2 cellular contexts compared by ENCODE assay signal in the genomic region with DNA sequence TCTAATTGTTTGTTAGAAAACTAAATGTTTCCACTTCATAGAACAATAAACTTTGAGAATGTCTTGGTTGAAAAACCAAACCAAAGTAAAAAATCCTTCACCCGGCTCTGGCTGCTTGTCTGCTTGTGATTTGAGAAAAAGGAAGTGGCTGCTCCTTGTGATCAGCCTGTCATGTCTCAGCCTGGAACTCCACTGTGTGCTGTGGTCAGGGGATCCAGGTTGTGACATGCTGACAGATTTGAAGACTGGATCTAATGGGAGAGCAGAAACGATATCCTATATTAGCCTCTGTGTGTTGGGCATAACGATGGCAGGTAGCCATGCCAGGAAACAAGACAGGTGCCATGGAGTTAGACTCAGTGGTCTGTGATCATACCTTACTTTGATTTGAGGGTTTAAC.
TF ChIP-seq lines count a peak whose summit lies in the region.

No MANE protein-coding gene starts in this region.

TF ChIP-seq in HepG2, 621 proteins besides CTCF, POLR2A, EP300 and RAD21:
- TF ChIP-seq, protein P1, sequence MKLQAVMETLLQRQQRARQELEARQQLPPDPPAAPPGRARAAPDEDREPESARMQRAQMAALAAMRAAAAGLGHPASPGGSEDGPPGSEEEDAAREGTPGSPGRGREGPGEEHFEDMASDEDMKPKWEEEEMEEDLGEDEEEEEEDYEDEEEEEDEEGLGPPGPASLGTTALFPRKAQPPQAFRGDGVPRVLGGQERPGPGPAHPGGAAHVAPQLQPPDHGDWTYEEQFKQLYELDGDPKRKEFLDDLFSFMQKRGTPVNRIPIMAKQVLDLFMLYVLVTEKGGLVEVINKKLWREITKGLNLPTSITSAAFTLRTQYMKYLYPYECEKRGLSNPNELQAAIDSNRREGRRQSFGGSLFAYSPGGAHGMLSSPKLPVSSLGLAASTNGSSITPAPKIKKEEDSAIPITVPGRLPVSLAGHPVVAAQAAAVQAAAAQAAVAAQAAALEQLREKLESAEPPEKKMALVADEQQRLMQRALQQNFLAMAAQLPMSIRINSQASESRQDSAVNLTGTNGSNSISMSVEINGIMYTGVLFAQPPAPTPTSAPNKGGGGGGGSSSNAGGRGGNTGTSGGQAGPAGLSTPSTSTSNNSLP (IDR thresholded peaks at IDR 0.05; ENCODE audit: low read depth, low read length) = no peak
- TF ChIP-seq, protein P2, sequence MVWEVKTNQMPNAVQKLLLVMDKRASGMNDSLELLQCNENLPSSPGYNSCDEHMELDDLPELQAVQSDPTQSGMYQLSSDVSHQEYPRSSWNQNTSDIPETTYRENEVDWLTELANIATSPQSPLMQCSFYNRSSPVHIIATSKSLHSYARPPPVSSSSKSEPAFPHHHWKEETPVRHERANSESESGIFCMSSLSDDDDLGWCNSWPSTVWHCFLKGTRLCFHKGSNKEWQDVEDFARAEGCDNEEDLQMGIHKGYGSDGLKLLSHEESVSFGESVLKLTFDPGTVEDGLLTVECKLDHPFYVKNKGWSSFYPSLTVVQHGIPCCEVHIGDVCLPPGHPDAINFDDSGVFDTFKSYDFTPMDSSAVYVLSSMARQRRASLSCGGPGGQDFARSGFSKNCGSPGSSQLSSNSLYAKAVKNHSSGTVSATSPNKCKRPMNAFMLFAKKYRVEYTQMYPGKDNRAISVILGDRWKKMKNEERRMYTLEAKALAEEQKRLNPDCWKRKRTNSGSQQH (CRISPR knock-in tag; IDR thresholded peaks at IDR 0.05; ENCODE audit: low read depth) = no peak
- no peak for TF ChIP-seq THAP11 (CRISPR knock-in tag; IDR thresholded peaks at IDR 0.05)

TF ChIP-seq in GM23338, 12 proteins besides CTCF, POLR2A, EP300 and RAD21:
- TF ChIP-seq, protein P3, sequence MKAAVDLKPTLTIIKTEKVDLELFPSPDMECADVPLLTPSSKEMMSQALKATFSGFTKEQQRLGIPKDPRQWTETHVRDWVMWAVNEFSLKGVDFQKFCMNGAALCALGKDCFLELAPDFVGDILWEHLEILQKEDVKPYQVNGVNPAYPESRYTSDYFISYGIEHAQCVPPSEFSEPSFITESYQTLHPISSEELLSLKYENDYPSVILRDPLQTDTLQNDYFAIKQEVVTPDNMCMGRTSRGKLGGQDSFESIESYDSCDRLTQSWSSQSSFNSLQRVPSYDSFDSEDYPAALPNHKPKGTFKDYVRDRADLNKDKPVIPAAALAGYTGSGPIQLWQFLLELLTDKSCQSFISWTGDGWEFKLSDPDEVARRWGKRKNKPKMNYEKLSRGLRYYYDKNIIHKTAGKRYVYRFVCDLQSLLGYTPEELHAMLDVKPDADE (IDR thresholded peaks at IDR 0.05) = no peak
- no peak for TF ChIP-seq ZNF331 (CRISPR knock-in tag; IDR thresholded peaks at IDR 0.05; ENCODE audit: low read depth)
- no peak for TF ChIP-seq EZH2phosphoT487 (IDR thresholded peaks at IDR 0.05; ENCODE audit: unreplicated experiment)
- TF ChIP-seq, protein P4, sequence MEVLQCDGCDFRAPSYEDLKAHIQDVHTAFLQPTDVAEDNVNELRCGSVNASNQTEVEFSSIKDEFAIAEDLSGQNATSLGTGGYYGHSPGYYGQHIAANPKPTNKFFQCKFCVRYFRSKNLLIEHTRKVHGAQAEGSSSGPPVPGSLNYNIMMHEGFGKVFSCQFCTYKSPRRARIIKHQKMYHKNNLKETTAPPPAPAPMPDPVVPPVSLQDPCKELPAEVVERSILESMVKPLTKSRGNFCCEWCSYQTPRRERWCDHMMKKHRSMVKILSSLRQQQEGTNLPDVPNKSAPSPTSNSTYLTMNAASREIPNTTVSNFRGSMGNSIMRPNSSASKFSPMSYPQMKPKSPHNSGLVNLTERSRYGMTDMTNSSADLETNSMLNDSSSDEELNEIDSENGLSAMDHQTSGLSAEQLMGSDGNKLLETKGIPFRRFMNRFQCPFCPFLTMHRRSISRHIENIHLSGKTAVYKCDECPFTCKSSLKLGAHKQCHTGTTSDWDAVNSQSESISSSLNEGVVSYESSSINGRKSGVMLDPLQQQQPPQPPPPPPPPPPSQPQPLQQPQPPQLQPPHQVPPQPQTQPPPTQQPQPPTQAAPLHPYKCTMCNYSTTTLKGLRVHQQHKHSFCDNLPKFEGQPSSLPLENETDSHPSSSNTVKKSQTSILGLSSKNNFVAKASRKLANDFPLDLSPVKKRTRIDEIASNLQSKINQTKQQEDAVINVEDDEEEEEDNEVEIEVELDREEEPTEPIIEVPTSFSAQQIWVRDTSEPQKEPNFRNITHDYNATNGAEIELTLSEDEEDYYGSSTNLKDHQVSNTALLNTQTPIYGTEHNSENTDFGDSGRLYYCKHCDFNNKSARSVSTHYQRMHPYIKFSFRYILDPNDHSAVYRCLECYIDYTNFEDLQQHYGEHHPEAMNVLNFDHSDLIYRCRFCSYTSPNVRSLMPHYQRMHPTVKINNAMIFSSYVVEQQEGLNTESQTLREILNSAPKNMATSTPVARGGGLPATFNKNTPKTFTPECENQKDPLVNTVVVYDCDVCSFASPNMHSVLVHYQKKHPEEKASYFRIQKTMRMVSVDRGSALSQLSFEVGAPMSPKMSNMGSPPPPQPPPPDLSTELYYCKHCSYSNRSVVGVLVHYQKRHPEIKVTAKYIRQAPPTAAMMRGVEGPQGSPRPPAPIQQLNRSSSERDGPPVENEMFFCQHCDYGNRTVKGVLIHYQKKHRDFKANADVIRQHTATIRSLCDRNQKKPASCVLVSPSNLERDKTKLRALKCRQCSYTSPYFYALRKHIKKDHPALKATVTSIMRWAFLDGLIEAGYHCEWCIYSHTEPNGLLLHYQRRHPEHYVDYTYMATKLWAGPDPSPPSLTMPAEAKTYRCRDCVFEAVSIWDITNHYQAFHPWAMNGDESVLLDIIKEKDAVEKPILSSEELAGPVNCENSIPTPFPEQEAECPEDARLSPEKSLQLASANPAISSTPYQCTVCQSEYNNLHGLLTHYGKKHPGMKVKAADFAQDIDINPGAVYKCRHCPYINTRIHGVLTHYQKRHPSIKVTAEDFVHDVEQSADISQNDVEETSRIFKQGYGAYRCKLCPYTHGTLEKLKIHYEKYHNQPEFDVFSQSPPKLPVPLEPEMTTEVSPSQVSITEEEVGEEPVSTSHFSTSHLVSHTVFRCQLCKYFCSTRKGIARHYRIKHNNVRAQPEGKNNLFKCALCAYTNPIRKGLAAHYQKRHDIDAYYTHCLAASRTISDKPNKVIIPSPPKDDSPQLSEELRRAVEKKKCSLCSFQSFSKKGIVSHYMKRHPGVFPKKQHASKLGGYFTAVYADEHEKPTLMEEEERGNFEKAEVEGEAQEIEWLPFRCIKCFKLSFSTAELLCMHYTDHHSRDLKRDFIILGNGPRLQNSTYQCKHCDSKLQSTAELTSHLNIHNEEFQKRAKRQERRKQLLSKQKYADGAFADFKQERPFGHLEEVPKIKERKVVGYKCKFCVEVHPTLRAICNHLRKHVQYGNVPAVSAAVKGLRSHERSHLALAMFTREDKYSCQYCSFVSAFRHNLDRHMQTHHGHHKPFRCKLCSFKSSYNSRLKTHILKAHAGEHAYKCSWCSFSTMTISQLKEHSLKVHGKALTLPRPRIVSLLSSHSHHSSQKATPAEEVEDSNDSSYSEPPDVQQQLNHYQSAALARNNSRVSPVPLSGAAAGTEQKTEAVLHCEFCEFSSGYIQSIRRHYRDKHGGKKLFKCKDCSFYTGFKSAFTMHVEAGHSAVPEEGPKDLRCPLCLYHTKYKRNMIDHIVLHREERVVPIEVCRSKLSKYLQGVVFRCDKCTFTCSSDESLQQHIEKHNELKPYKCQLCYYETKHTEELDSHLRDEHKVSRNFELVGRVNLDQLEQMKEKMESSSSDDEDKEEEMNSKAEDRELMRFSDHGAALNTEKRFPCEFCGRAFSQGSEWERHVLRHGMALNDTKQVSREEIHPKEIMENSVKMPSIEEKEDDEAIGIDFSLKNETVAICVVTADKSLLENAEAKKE (CRISPR knock-in tag; IDR thresholded peaks at IDR 0.05) = no peak
- TF ChIP-seq EZH2 (IDR thresholded peaks at IDR 0.05; ENCODE audit: low read depth, unreplicated experiment) = no peak
- no peak for TF ChIP-seq NANOG (IDR thresholded peaks at IDR 0.05; ENCODE audit: borderline replicate concordance)
- TF ChIP-seq CREB1 (CRISPR knock-in tag; IDR thresholded peaks at IDR 0.05; ENCODE audit: low read depth) = no peak
- TF ChIP-seq JUNB (IDR thresholded peaks at IDR 0.05; ENCODE audit: unreplicated experiment) = no peak
- TF ChIP-seq ZNF114 (CRISPR knock-in tag; IDR thresholded peaks at IDR 0.05) = no peak
- no peak for TF ChIP-seq POLR2AphosphoS5 (IDR thresholded peaks at IDR 0.05; ENCODE audit: low read depth)
- TF ChIP-seq, protein P5, sequence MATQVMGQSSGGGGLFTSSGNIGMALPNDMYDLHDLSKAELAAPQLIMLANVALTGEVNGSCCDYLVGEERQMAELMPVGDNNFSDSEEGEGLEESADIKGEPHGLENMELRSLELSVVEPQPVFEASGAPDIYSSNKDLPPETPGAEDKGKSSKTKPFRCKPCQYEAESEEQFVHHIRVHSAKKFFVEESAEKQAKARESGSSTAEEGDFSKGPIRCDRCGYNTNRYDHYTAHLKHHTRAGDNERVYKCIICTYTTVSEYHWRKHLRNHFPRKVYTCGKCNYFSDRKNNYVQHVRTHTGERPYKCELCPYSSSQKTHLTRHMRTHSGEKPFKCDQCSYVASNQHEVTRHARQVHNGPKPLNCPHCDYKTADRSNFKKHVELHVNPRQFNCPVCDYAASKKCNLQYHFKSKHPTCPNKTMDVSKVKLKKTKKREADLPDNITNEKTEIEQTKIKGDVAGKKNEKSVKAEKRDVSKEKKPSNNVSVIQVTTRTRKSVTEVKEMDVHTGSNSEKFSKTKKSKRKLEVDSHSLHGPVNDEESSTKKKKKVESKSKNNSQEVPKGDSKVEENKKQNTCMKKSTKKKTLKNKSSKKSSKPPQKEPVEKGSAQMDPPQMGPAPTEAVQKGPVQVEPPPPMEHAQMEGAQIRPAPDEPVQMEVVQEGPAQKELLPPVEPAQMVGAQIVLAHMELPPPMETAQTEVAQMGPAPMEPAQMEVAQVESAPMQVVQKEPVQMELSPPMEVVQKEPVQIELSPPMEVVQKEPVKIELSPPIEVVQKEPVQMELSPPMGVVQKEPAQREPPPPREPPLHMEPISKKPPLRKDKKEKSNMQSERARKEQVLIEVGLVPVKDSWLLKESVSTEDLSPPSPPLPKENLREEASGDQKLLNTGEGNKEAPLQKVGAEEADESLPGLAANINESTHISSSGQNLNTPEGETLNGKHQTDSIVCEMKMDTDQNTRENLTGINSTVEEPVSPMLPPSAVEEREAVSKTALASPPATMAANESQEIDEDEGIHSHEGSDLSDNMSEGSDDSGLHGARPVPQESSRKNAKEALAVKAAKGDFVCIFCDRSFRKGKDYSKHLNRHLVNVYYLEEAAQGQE (IDR thresholded peaks at IDR 0.05; ENCODE audit: unreplicated experiment) = no peak
- TF ChIP-seq STAT1 (IDR thresholded peaks at IDR 0.05; ENCODE audit: unreplicated experiment) = no peak
